1 cellular context compared by ENCODE assay signal in the genomic region with DNA sequence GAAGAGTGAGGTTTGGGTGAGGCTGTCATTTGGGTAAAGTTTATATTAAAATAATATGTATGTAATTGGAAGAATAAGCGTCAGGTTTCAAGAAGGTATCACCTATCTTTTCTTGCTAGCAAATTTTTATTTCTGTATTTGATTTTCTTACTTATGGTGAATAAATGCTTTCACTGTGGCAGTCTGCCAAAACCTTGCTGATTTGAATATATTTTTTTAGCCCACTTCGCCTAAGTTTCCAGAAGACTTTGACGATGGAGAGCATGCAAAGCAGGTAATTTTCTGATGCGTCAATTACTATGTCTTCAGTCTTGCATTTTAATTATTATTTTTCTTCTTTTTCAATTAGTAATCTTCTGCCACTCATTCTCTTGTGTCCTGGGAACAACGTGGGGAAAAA.
TF ChIP-seq lines count a peak whose summit lies in the region.

No MANE protein-coding gene starts in this region.

TF ChIP-seq in HEK293, 187 proteins besides CTCF, POLR2A, EP300 and RAD21 (continued from another document):
- TF ChIP-seq PRDM4 (tag by site-specific recombination; IDR thresholded peaks at IDR 0.05): no peak
